In the genomic region with DNA sequence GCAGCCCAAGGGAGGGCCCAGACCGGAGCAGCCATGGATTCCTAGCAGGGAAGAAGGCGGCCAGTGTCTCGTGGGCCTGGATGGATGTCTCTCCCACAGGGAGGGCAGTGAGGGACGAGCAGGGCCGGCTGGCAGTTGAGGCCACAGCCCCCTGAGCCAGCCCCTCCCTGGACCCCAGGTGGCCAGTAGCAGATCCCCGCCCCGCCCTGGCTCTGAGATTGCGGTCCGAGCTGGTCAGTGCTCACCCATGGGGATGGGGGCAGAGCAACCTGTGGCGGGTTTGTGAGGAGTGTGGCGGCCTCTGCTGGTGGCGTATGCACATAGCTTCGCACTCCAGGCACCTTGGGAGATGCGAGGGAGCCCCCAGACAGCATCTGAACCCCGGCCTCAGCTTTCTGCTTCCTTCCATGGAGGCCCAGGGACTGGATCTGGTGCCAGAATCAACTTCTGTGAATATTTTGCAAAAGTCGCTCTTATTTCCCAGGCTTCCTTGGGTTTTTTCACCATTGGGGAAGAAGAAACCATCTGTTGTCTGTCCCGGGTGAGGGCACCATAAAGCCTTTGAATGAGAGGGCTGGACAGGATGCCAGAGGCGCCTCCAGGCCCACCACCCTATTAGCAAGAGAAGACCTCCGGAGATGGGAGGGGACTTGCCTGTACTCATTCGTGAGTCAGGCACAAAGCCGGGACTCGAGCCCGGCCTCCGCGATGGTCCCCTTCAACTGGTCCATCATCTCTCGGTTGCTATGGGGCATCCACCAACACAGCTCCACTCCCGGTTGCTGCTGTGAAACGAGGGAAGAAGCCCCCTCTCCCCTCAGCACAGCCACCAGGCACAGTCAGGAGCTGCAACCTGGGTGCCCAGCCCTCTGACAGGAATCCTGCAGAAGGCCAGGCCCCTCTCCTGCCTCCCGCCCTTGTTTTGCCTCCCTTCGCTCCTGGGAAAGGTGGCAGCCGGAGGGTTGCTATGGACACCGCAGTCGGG, we compare ENCODE assay signal across 8 cellular contexts. TPM values are rescaled to one million over a fixed set of nuclear protein-coding genes. Genes with fewer than 3 reads are reported as not detected.
DNase-seq lines count a peak whose midpoint lies in the region; ATAC-seq and TF ChIP-seq lines count a peak whose summit lies in the region.

No MANE protein-coding gene starts in this region.

- H3K9me3 ChIP-seq in lower lobe of right lung: no peaks in the 10 kb centered on the region

- no peak overlapping the region for H3K27ac ChIP-seq in lower lobe of right lung

- H3K4me1 ChIP-seq in lower lobe of right lung: no peaks in the 10 kb centered on the region

- no peaks in the 10 kb centered on the region for H3K36me3 ChIP-seq in lower lobe of right lung

- peak; percentile 93 for TF ChIP-seq CTCF in lower lobe of right lung (IDR thresholded peaks at IDR 0.05)

- H3K27me3 ChIP-seq in lower lobe of right lung (ENCODE audit: low read depth): no peaks in the 10 kb centered on the region

- intact Hi-C loops in lower lobe of right lung (cut with DNase I): no loop called here

- DNase-seq in DMS114 treated with DMSO at 0.1 percent for 48 hours (lab: John Stamatoyannopoulos, UW; ENCODE audit: unreplicated experiment) (peak; percentile 78), NCI-H524 treated with DMSO at 0.1 percent for 48 hours (lab: John Stamatoyannopoulos, UW) (peak; percentile 12), dermis blood vessel endothelial cell (peak; percentile 89), lower lobe of right lung (peak; percentile 85)
- DNase-seq in activated CD4-positive, alpha-beta T cell treated with anti-CD3 and anti-CD28 coated beads, Interleukin-2, amount 50 U/mL, for 1 hour: peak; percentile 70
- DNase-seq in stimulated activated CD8-positive, alpha-beta memory T cell treated with anti-CD3 and anti-CD28 coated beads, Interleukin-12 subunit alpha, Interleukin-12 subunit beta, amount 100 ng/mL, for 24 hours (ENCODE audit: extremely low read depth): peak; percentile 28

- ATAC-seq in HG03045 (IDR thresholded peaks at IDR 0.05; ENCODE audit: unreplicated experiment) (peak; percentile 73), lower lobe of right lung (peak; percentile 94), GM19397 (IDR thresholded peaks at IDR 0.05; ENCODE audit: unreplicated experiment) (no peak)

- no peak overlapping the region for H3K4me3 ChIP-seq in lower lobe of right lung

RNA-seq across cellular contexts. Expression of a gene that starts 8.6 kb away (rescaled TPM):
- total RNA-seq in dermis blood vessel endothelial cell: 1.7 and 3.6 TPM in 2 replicates
- total RNA-seq in lower lobe of right lung: 4.4 TPM

RNA-seq across cellular contexts. Expression of a gene that starts 57.9 kb away (rescaled TPM):
- 6.5 and 9.4 TPM in 2 replicates for total RNA-seq in dermis blood vessel endothelial cell
- total RNA-seq in lower lobe of right lung: 34.1 TPM

Comparison
In these comparisons a context has a peak if more than half of its experiments do, and no peak if none do; other contexts are left out.
1. DNase-seq: peak in every context shown above with its lines; median percentile 89 in dermis blood vessel endothelial cell; 85 in lower lobe of right lung; 78 in DMS114 treated with DMSO at 0.1 percent for 48 hours; 70 in activated CD4-positive, alpha-beta T cell treated with anti-CD3 and anti-CD28 coated beads, Interleukin-2, amount 50 U/mL, for 1 hour; 28 in stimulated activated CD8-positive, alpha-beta memory T cell treated with anti-CD3 and anti-CD28 coated beads, Interleukin-12 subunit alpha, Interleukin-12 subunit beta, amount 100 ng/mL, for 24 hours; 12 in NCI-H524 treated with DMSO at 0.1 percent for 48 hours.